In genomic region chr11:2901196-2901796, GRCh38 we compare ENCODE assay signal across 8 cellular contexts. TPM values are rescaled to one million over a fixed set of nuclear protein-coding genes. Genes with fewer than 3 reads are reported as not detected.
A peak's percentile ranks its signal among the peaks of the same experiment; 100 is the strongest.
DNase-seq lines count a peak whose midpoint lies in the region; ATAC-seq and TF ChIP-seq lines count a peak whose summit lies in the region.

No MANE protein-coding gene starts in this region.

- no peak for TF ChIP-seq POLR2A in breast epithelium (IDR thresholded peaks at IDR 0.05)

- H3K36me3 ChIP-seq in breast epithelium (no peaks in the 10 kb centered on the region), upper lobe of right lung (no peaks in the 10 kb centered on the region)

- H3K9me3 ChIP-seq in breast epithelium (no peaks in the 10 kb centered on the region), upper lobe of right lung (no peaks in the 10 kb centered on the region)

- peaks cover 7 to 8% of the 10 kb centered on the region in 2 donors for H3K36me3 Mint-ChIP-seq in activated T-cell treated with anti-CD3 and anti-CD28 coated beads, Interleukin-2, amount 50 U/mL, for 72 hours (ENCODE audit: insufficient read depth in 2 of 2)
- peaks cover 15% of the 10 kb centered on the region for H3K36me3 Mint-ChIP-seq in mesothelial cell of epicardium

- peaks cover 42% of the 10 kb centered on the region for H3K4me1 Mint-ChIP-seq in activated T-cell treated with anti-CD3 and anti-CD28 coated beads, Interleukin-2, amount 50 U/mL, for 72 hours (ENCODE audit: low read depth)
- H3K4me1 Mint-ChIP-seq in mesothelial cell of epicardium: peaks cover 12% of the 10 kb centered on the region

- intact Hi-C loops in breast epithelium (cut with DNase I; ENCODE audit: low total_unique reads) (no loop called here), upper lobe of right lung (cut with DNase I) (no loop called here)

- no peaks in the 10 kb centered on the region for H3K9me3 Mint-ChIP-seq in activated T-cell treated with anti-CD3 and anti-CD28 coated beads, Interleukin-2, amount 50 U/mL, for 72 hours
- peaks cover 12% of the 10 kb centered on the region for H3K9me3 Mint-ChIP-seq in mesothelial cell of epicardium

- no peak for ATAC-seq in activated T-cell treated with anti-CD3 and anti-CD28 coated beads, Interleukin-2, amount 50 U/mL, for 72 hours (replicated peaks in 1 of 2)
- ATAC-seq in upper lobe of right lung: no peak
- ATAC-seq in HG03159 (IDR thresholded peaks at IDR 0.05; ENCODE audit: unreplicated experiment): no peak
- ATAC-seq in GM21423 (IDR thresholded peaks at IDR 0.05; ENCODE audit: unreplicated experiment): no peak

- no peak overlapping the region for H3K27ac Mint-ChIP-seq in activated T-cell treated with anti-CD3 and anti-CD28 coated beads, Interleukin-2, amount 50 U/mL, for 72 hours
- H3K27ac Mint-ChIP-seq in mesothelial cell of epicardium: peak overlapping the region; percentile 25

- H3K27ac ChIP-seq in breast epithelium (peak overlapping the region; percentile 91 to 94), upper lobe of right lung (peak overlapping the region; percentile 84)

- H3K4me3 ChIP-seq in breast epithelium: peak overlapping the region; percentile 70 to 91 (median 70)
- H3K4me3 ChIP-seq in upper lobe of right lung: peak overlapping the region; percentile 66

- H3K27me3 ChIP-seq in breast epithelium (no peaks in the 10 kb centered on the region), upper lobe of right lung (no peaks in the 10 kb centered on the region)

- DNase-seq in activated T-cell treated with anti-CD3 and anti-CD28 coated beads, Interleukin-2, amount 50 U/mL, for 72 hours: no peak
- no peak for DNase-seq in activated T-cell treated with anti-CD3 and anti-CD28 coated beads, Interleukin-2, amount 50 U/mL, for 1 hour
- DNase-seq in breast epithelium (ENCODE audit: low spot score in 2 of 2) (no peak), mesothelial cell of epicardium (ENCODE audit: low spot score in 2 of 2, unreplicated experiment in 2 of 2) (no peak), upper lobe of right lung (no peak), Kasumi-1 (lab: John Stamatoyannopoulos, UW) (no peak)

- H3K4me1 ChIP-seq in breast epithelium (peaks cover 11 to 23% of the 10 kb centered on the region in 2 donors), upper lobe of right lung (peaks cover 44% of the 10 kb centered on the region)

- H3K27me3 Mint-ChIP-seq in activated T-cell treated with anti-CD3 and anti-CD28 coated beads, Interleukin-2, amount 50 U/mL, for 72 hours (ENCODE audit: low read depth): no peaks in the 10 kb centered on the region
- H3K27me3 Mint-ChIP-seq in mesothelial cell of epicardium (ENCODE audit: low read depth): no peaks in the 10 kb centered on the region

- peak overlapping the region; percentile 48 to 77 for H3K4me3 Mint-ChIP-seq in activated T-cell treated with anti-CD3 and anti-CD28 coated beads, Interleukin-2, amount 50 U/mL, for 72 hours
- peak overlapping the region; percentile 38 for H3K4me3 Mint-ChIP-seq in mesothelial cell of epicardium

- TF ChIP-seq CTCF in breast epithelium (IDR thresholded peaks at IDR 0.05) (no peak), mesothelial cell of epicardium (IDR thresholded peaks at IDR 0.05; ENCODE audit: unreplicated experiment) (no peak), upper lobe of right lung (IDR thresholded peaks at IDR 0.05) (no peak)

RNA-seq across cellular contexts. Expression of gene CDKN1C, which starts 15.7 kb away (rescaled TPM):
- total RNA-seq in activated T-cell treated with anti-CD3 and anti-CD28 coated beads, Interleukin-2, amount 50 U/mL, for 72 hours: 1 to 10 TPM; 1.5 to 2.6 TPM
- total RNA-seq in breast epithelium (100 to 1,000 TPM in 1 of 3 donors, 10 to 100 TPM in 2; 48.2 to 136 (median 88.8) TPM), mesothelial cell of epicardium (132 to 148 TPM (median 146 TPM) in 3 replicates), upper lobe of right lung (42.1 TPM)

RNA-seq across cellular contexts. Expression of gene PHLDA2, which starts 27.9 kb away (rescaled TPM):
- 10 to 100 TPM in 1 of 2 donors, 1 to 10 TPM in 1; 3.4 to 12.3 TPM for total RNA-seq in activated T-cell treated with anti-CD3 and anti-CD28 coated beads, Interleukin-2, amount 50 U/mL, for 72 hours
- total RNA-seq in breast epithelium: 1 to 10 TPM in 2 of 3 donors, not detected in 1; 2.0 to 2.3 TPM
- total RNA-seq in mesothelial cell of epicardium: 1.3 to 1.9 TPM (median 1.5 TPM) in 3 replicates
- total RNA-seq in upper lobe of right lung: 15.5 TPM

Comparison
In these comparisons a context has a peak if more than half of its experiments do, and no peak if none do; other contexts are left out.
1. RNA of gene CDKN1C, which starts 15.7 kb away (total RNA-seq): 132 to 148 TPM in mesothelial cell of epicardium, 48.2 to 136 TPM in breast epithelium and 42.1 TPM in upper lobe of right lung (single experiment); 1.5 to 2.6 TPM in activated T-cell treated with anti-CD3 and anti-CD28 coated beads, Interleukin-2, amount 50 U/mL, for 72 hours; every median in the first group is over 10 times any median in the second.